ENCODE assay signal across 13 cellular contexts in the genomic region with DNA sequence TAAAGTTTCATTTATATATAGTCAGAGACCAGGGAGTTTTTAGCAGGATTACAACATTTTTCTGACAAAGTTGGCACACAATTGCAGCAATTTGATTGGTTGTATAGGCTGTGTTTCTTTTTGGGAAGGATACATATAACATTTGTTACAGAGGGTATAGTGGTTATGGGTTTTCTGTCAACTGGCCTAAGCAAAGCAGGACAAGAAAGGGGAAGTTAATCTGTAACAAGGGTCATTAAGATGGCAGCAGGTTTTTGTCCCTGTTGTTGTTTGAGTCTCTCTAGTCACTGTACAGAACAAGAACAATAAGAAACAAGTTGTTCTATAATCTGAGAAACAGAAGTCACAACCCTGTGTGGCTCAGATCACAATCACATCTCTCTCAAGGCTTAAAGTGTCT. TPM values are rescaled to one million over a fixed set of nuclear protein-coding genes. Genes with fewer than 3 reads are reported as not detected.
DNase-seq lines count a peak whose midpoint lies in the region; ATAC-seq, FAIRE-seq and TF ChIP-seq lines count a peak whose summit lies in the region.
"Had no signal": no experiment of that assay in that cellular context is flagged by ENCODE, and none has a peak within 500 bp of the region (broad histone marks: within the 10 kb centered on the region; RNA-seq: fewer than 3 reads in every experiment).

No MANE protein-coding gene starts in this region.

- no peaks in the 10 kb centered on the region for H4K20me1 ChIP-seq in GM12878 (ENCODE audit: control insufficient read depth, insufficient read depth)

- TF ChIP-seq RAD21 in GM12878 (IDR thresholded peaks at IDR 0.05; ENCODE audit: insufficient read depth, low read depth, low read length): no peak

- H2AFZ ChIP-seq in GM12878 (ENCODE audit: control insufficient read depth, low read depth, low read length): no peak overlapping the region

- no peaks in the 10 kb centered on the region for H3K4me1 ChIP-seq in GM12878 (ENCODE audit: control insufficient read depth, insufficient read depth, low read length)
- H3K4me1 ChIP-seq in skeletal muscle tissue (ENCODE audit: control insufficient read depth in 3 of 3, insufficient read depth in 3 of 3, low read length in 3 of 3): peaks cover 64 to 73% (median 68%) of the 10 kb centered on the region in 3 donors

- TF ChIP-seq POLR2A in GM12878 (IDR thresholded peaks at IDR 0.05; ENCODE audit: low read depth, low read length): no peak

- FAIRE-seq in GM12878 (lab: Jason Lieb, UNC) (no peak), GM19239 (lab: Jason Lieb, UNC) (no peak)
- FAIRE-seq: HepG2 had no signal

- RAD21 ChIA-PET in GM12878 (lab: Charles Lee; ENCODE audit: unreplicated experiment): no interaction called here

- no peak overlapping the region for H3K4me2 ChIP-seq in GM12878 (ENCODE audit: control insufficient read depth, insufficient read depth)

- BruUV-seq in GM12878 (replicated peaks; lab: Mats Ljungman, UMichigan): no TSS peak

- no peak overlapping the region for H3K9ac ChIP-seq in GM12878 (ENCODE audit: control insufficient read depth, insufficient read depth, low read length)
- H3K9ac ChIP-seq in skeletal muscle tissue (ENCODE audit: low read depth in 1 of 3, low read length in 3 of 3): no peak overlapping the region

- ATAC-seq in GM12878: peak; percentile 23; the same call in 1 of the 3 replicates
- ATAC-seq: HepG2, T-cell had no signal

- H3K4me3 ChIP-seq in GM12878: no peak overlapping the region
- no peak overlapping the region for H3K4me3 ChIP-seq in skeletal muscle tissue (ENCODE audit: low read length in 3 of 3)
- H3K4me3 ChIP-seq: SJCRH30 had no signal

- in situ Hi-C loops in GM12878 (cut with MboI): no loop called here

- no peaks in the 10 kb centered on the region for H3K27me3 ChIP-seq in GM12878 (replicated peaks in 1 of 2; ENCODE audit: control insufficient read depth in 2 of 2, insufficient read depth in 2 of 2, low read length in 1 of 2)
- no peaks in the 10 kb centered on the region for H3K27me3 ChIP-seq in skeletal muscle tissue (ENCODE audit: control insufficient read depth in 3 of 3, insufficient read depth in 3 of 3, low read length in 3 of 3)
- H3K27me3 ChIP-seq: SJCRH30 had no signal

- H3K79me2 ChIP-seq in GM12878 (ENCODE audit: control insufficient read depth, insufficient read depth, low read length): no peaks in the 10 kb centered on the region

- no peak for TF ChIP-seq EP300 in GM12878 (IDR thresholded peaks at IDR 0.05; ENCODE audit: borderline replicate concordance in 1 of 2, control insufficient read depth in 1 of 2, low read depth in 2 of 2, low read length in 2 of 2)

- CTCF ChIA-PET in GM12878 (lab: Yijun Ruan, JAX): interaction anchor here (1.1 to 4.2 kb wide), 2 partner anchors 8 to 34 kb away, joined by 4 to 31 read pairs; no protein-coding TSS in a partner anchor

- H3K9me3 ChIP-seq in GM12878 (replicated peaks; ENCODE audit: control insufficient read depth, insufficient read depth, low read length) (no peaks in the 10 kb centered on the region), skeletal muscle tissue (ENCODE audit: control insufficient read depth in 3 of 3, low read length in 3 of 3) (no peaks in the 10 kb centered on the region)
- H3K9me3 ChIP-seq: SJCRH30 had no signal

- SMC1A ChIA-PET in GM12878 (lab: Charles Lee; ENCODE audit: uncharacterized antibody, unreplicated experiment): no interaction called here

- intact Hi-C loops in GM12878 (cut with micrococcal nuclease; ENCODE audit: unreplicated experiment): loop anchor here (5.0 to 10.0 kb wide), 2 partner anchors 117 to 570 kb away; no protein-coding TSS in a partner anchor

- DNase-seq in Kasumi-1 (lab: John Stamatoyannopoulos, UW): peak; percentile 19 to 35
- DNase-seq in NOMO-1 treated with DMSO at 0.1 percent for 48 hours (lab: John Stamatoyannopoulos, UW; ENCODE audit: unreplicated experiment): peak; percentile 78
- no peak for DNase-seq in GM12878 (ENCODE audit: low read depth, low spot score)
- DNase-seq in GM19239 (ENCODE audit: insufficient read length, low spot score): no peak
- no peak for DNase-seq in 8988T
- DNase-seq in activated gamma-delta T cell (lab: John Stamatoyannopoulos, UW): no peak
- DNase-seq: H9, NCI-H1092 treated with DMSO at 0.1 percent for 48 hours, NCI-H1694, SJCRH30, T-cell had no signal

- H3K27ac ChIP-seq in GM12878 (ENCODE audit: control insufficient read depth, insufficient read depth): no peak overlapping the region
- peak overlapping the region; percentile 85 for H3K27ac ChIP-seq in skeletal muscle tissue (ENCODE audit: low read depth, low read length)
- H3K27ac ChIP-seq: SJCRH30 had no signal

- H3K36me3 ChIP-seq in GM12878 (ENCODE audit: control insufficient read depth in 2 of 2, insufficient read depth in 2 of 2, low read length in 1 of 2): no peaks in the 10 kb centered on the region
- no peaks in the 10 kb centered on the region for H3K36me3 ChIP-seq in skeletal muscle tissue (ENCODE audit: control insufficient read depth in 3 of 3, insufficient read depth in 3 of 3, low read length in 3 of 3)
- H3K36me3 ChIP-seq: SJCRH30 had no signal

- TF ChIP-seq CTCF in GM12878 (IDR thresholded peaks at IDR 0.05 in 2 of 3, conservative IDR thresholded peaks at IDR 0.05 in 1 of 3; ENCODE audit: control insufficient read depth in 2 of 3, extremely low read depth in 1 of 3, insufficient read depth in 1 of 3, low read depth in 3 of 3, low read length in 3 of 3): no peak

- POLR2A ChIA-PET in GM12878 (lab: Charles Lee): no interaction called here

TF ChIP-seq in GM12878, 131 proteins besides CTCF, POLR2A, EP300 and RAD21:
- TF ChIP-seq KDM1A (IDR thresholded peaks at IDR 0.05; ENCODE audit: borderline replicate concordance): no peak
- no peak for TF ChIP-seq BMI1 (IDR thresholded peaks at IDR 0.05; ENCODE audit: borderline replicate concordance)
- no peak for TF ChIP-seq RAD51 (IDR thresholded peaks at IDR 0.05)
- TF ChIP-seq, protein P1, sequence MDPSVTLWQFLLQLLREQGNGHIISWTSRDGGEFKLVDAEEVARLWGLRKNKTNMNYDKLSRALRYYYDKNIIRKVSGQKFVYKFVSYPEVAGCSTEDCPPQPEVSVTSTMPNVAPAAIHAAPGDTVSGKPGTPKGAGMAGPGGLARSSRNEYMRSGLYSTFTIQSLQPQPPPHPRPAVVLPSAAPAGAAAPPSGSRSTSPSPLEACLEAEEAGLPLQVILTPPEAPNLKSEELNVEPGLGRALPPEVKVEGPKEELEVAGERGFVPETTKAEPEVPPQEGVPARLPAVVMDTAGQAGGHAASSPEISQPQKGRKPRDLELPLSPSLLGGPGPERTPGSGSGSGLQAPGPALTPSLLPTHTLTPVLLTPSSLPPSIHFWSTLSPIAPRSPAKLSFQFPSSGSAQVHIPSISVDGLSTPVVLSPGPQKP (IDR thresholded peaks at IDR 0.05; ENCODE audit: low read depth, low read length): no peak
- TF ChIP-seq BCL11A (IDR thresholded peaks at IDR 0.05; ENCODE audit: low read depth, low read length): no peak
- no peak for TF ChIP-seq ATF7 (IDR thresholded peaks at IDR 0.05; ENCODE audit: low read depth)
- TF ChIP-seq ZSCAN29 (IDR thresholded peaks at IDR 0.05): no peak
- no peak for TF ChIP-seq NFXL1 (IDR thresholded peaks at IDR 0.05; ENCODE audit: borderline replicate concordance)
- TF ChIP-seq NR2C1 (IDR thresholded peaks at IDR 0.05): no peak
- no peak for TF ChIP-seq POU2F2 (IDR thresholded peaks at IDR 0.05; ENCODE audit: borderline replicate concordance, low read depth, low read length)
- no peak for TF ChIP-seq BRCA1 (IDR thresholded peaks at IDR 0.05; ENCODE audit: low read depth, low read length)
- TF ChIP-seq, protein P2, sequence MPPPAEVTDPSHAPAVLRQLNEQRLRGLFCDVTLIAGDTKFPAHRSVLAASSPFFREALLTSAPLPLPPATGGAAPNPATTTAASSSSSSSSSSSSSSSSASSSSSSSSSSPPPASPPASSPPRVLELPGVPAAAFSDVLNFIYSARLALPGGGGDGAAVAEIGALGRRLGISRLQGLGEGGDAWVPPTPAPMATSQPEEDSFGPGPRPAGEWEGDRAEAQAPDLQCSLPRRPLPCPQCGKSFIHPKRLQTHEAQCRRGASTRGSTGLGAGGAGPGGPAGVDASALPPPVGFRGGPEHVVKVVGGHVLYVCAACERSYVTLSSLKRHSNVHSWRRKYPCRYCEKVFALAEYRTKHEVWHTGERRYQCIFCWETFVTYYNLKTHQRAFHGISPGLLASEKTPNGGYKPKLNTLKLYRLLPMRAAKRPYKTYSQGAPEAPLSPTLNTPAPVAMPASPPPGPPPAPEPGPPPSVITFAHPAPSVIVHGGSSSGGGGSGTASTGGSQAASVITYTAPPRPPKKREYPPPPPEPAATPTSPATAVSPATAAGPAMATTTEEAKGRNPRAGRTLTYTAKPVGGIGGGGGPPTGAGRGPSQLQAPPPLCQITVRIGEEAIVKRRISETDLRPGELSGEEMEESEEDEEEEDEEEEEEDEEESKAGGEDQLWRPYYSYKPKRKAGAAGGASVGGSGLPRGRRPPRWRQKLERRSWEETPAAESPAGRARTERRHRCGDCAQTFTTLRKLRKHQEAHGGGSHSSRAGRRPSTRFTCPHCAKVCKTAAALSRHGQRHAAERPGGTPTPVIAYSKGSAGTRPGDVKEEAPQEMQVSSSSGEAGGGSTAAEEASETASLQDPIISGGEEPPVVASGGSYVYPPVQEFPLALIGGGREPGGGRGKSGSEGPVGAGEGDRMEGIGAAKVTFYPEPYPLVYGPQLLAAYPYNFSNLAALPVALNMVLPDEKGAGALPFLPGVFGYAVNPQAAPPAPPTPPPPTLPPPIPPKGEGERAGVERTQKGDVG (CRISPR knock-in tag; IDR thresholded peaks at IDR 0.05): no peak

RNA-seq across cellular contexts. Expression of a gene that starts 41.4 kb away (rescaled TPM):
- not detected in 2 replicates for total RNA-seq in GM12878 (2013; cell fraction: nucleolus; rRNA removed)
- total RNA-seq in GM12878 (2014; rRNA removed): 0.17 TPM in 1 of 2 replicates, not detected in the other
- not detected in 2 replicates for total RNA-seq in GM12878 (2014; rRNA removed; fragmentation: Illumina TruSeq; extraction: Trizol)
- 0.21 and 0.28 TPM in 2 replicates for total RNA-seq in GM12878 (2021)
- not detected for polyA plus RNA-seq in GM12878 (2011; ENCODE audit: low read depth)
- 2.6 and 3.3 TPM in 2 replicates for polyA plus RNA-seq in GM12878 (2011; rRNA removed)
- 2.3 and 2.6 TPM in 2 replicates for polyA plus RNA-seq in GM12878 (2011; cell fraction: cytosol; rRNA removed)
- polyA plus RNA-seq in GM12878 (2011; cell fraction: nucleus; rRNA removed): 2.2 and 2.7 TPM in 2 replicates
- polyA plus RNA-seq in GM12878 (2012): 0.21 TPM in 1 of 2 replicates, not detected in the other
- polyA plus RNA-seq in GM12878 (2014; fragmentation: Illumina TruSeq; extraction: Trizol): 0.03 TPM in 1 of 2 replicates, not detected in the other
- polyA plus RNA-seq in GM12878 (2014; fragmentation: Nextera tagmentation; extraction: Ambion mirVana): under 1 TPM; 0.09 to 0.16 TPM
- 0.12 and 0.14 TPM in 2 replicates for polyA plus RNA-seq in GM12878 (2014; rRNA removed)
- polyA plus RNA-seq in GM12878 (2016; fragmentation: Nextera tagmentation; extraction: Ambion mirVana): not detected
- polyA minus RNA-seq in GM12878 (2011; rRNA and poly(A)+ RNA removed): 0.31 and 0.51 TPM in 2 replicates
- 0.94 TPM in 1 of 2 replicates, not detected in the other for polyA minus RNA-seq in GM12878 (2011; cell fraction: cytosol; rRNA and poly(A)+ RNA removed)
- polyA minus RNA-seq in GM12878 (2011; cell fraction: nucleus; rRNA and poly(A)+ RNA removed): 0.85 and 0.96 TPM in 2 replicates
- 14.6 TPM for total RNA-seq in skeletal muscle tissue
- total RNA-seq: SJCRH30 had no signal

Comparison
In these comparisons a context has a peak if more than half of its experiments do, and no peak if none do; other contexts are left out.
1. DNase-seq: peak in Kasumi-1 (2 of 2) and NOMO-1 treated with DMSO at 0.1 percent for 48 hours (single experiment); none in GM12878 (single experiment), GM19239 (single experiment), 8988T (single experiment) and activated gamma-delta T cell (single experiment).
2. RNA of a gene that starts 41.4 kb away (total RNA-seq): 14.6 TPM in skeletal muscle tissue (single experiment); 0.17 to 0.28 TPM in GM12878; every median in the first group is over 10 times any median in the second.